1 cellular context compared by ENCODE assay signal in genomic region chr19:30120860-30121484, GRCh38.
A peak's percentile ranks its signal among the peaks of the same experiment; 100 is the strongest.
TF ChIP-seq lines count a peak whose summit lies in the region.

No MANE protein-coding gene starts in this region.

TF ChIP-seq in HEK293, 187 proteins besides CTCF, POLR2A, EP300 and RAD21 (continued from another document):
- TF ChIP-seq ZNF776 (tag by site-specific recombination; IDR thresholded peaks at IDR 0.05; ENCODE audit: borderline replicate concordance): peak; percentile 13
- TF ChIP-seq ZNF311 (tag by site-specific recombination; IDR thresholded peaks at IDR 0.05; ENCODE audit: borderline replicate concordance): 0 out of 2 replicates have a peak, but pooled peaks have one; percentile 13
- no peak for TF ChIP-seq PRDM6 (tag by site-specific recombination; IDR thresholded peaks at IDR 0.05)
- TF ChIP-seq ZNF280D (tag by site-specific recombination; IDR thresholded peaks at IDR 0.05): no peak
- no peak for TF ChIP-seq ZNF610 (tag by site-specific recombination; IDR thresholded peaks at IDR 0.05; ENCODE audit: borderline replicate concordance)
- peak; percentile 99 for TF ChIP-seq ZNF366 (tag by site-specific recombination; conservative IDR thresholded peaks at IDR 0.05)
- peak; percentile 59 for TF ChIP-seq ZNF266 (tag by site-specific recombination; IDR thresholded peaks at IDR 0.05; ENCODE audit: low read depth)
- TF ChIP-seq ZNF514 (tag by site-specific recombination; IDR thresholded peaks at IDR 0.05): no peak; the same call in 1 of the 2 replicates
- no peak for TF ChIP-seq ZNF660 (tag by site-specific recombination; IDR thresholded peaks at IDR 0.05)
- peak; percentile 70; the same call in 1 of the 2 replicates for TF ChIP-seq ZNF571 (tag by site-specific recombination; IDR thresholded peaks at IDR 0.05)
- TF ChIP-seq ZNF521 (tag by site-specific recombination; IDR thresholded peaks at IDR 0.05): peak; percentile 37; the same call in 1 of the 2 replicates
- peak; percentile 100 for TF ChIP-seq ZBTB17 (tag by site-specific recombination; IDR thresholded peaks at IDR 0.05)
- TF ChIP-seq ZFP3 (tag by site-specific recombination; IDR thresholded peaks at IDR 0.05; ENCODE audit: low read depth): peak; percentile 9; the same call in 1 of the 2 replicates
- TF ChIP-seq ZNF140 (tag by site-specific recombination; IDR thresholded peaks at IDR 0.05): no peak
- no peak for TF ChIP-seq TSHZ1 (tag by site-specific recombination; IDR thresholded peaks at IDR 0.05; ENCODE audit: borderline replicate concordance)
